ENCODE assay signal across 24 cellular contexts in genomic region chr20:40727960-40728359, GRCh38.
"Had no signal": no experiment of that assay in that cellular context is flagged by ENCODE, and none has a peak within 500 bp of the region (broad histone marks: within the 10 kb centered on the region; RNA-seq: fewer than 3 reads in every experiment).

No MANE protein-coding gene starts in this region.

- H3K4me1 ChIP-seq: heart right ventricle, left ventricle myocardium inferior, pancreas, right atrium auricular region, right lobe of liver, tibial nerve, uterus had no signal

- H2AFZ ChIP-seq: hepatocyte had no signal

- H3K4me2 ChIP-seq: hepatocyte, smooth muscle cell had no signal

- ATAC-seq: heart right ventricle; mucosa of descending colon; naive thymus-derived CD8-positive, alpha-beta T cell; pancreas; psoas muscle; right lobe of liver; stimulated activated memory B cell treated with anti-CD40 and anti-IgM and Interleukin-4, amounts not matched to agents 10 μg/mL and 1 μg/mL and 100 μg/mL, for 72 hours; stimulated activated naive CD8-positive, alpha-beta T cell treated with anti-CD3 and anti-CD28 coated beads, Interleukin-15, amount 100 ng/mL, for 72 hours had no signal

- H3K27me3 ChIP-seq: hepatocyte, pancreas, right atrium auricular region, right lobe of liver, tibial nerve, uterus had no signal

- H3K4me3 ChIP-seq: heart right ventricle, hepatocyte, left ventricle myocardium inferior, lung, mucosa of descending colon, pancreas, psoas muscle, right atrium auricular region, right lobe of liver, smooth muscle cell, tibial nerve, uterus had no signal

- H3K36me3 ChIP-seq: heart right ventricle, left ventricle myocardium inferior, pancreas, right atrium auricular region, right lobe of liver, tibial nerve, uterus had no signal

- H3K9me3 ChIP-seq: mucosa of descending colon, pancreas, psoas muscle, right atrium auricular region, right lobe of liver, uterus had no signal

- H3K79me2 ChIP-seq: hepatocyte had no signal

- H3K27ac ChIP-seq: heart right ventricle, hepatocyte, left ventricle myocardium inferior, pancreas, psoas muscle, right atrium auricular region, right lobe of liver, tibial nerve, uterus had no signal

- DNase-seq: heart right ventricle; kidney; left ventricle myocardium inferior; midbrain; mucosa of descending colon; naive thymus-derived CD8-positive, alpha-beta T cell; nucleus accumbens; pancreas; psoas muscle; right lobe of liver; stimulated activated CD4-positive, alpha-beta T cell treated with anti-CD3 and anti-CD28 coated beads, Interleukin-1b, Interleukin-23, amount 100 ng/mL, for 48 hours; stimulated activated CD4-positive, alpha-beta T cell treated with anti-CD3 and anti-CD28 coated beads, Interleukin-2, amount 100 ng/mL, for 48 hours; stimulated activated CD4-positive, alpha-beta T cell treated with anti-CD3 and anti-CD28 coated beads, Interleukin-4, amount 100 ng/mL, for 4 hours; stimulated activated CD8-positive, alpha-beta memory T cell treated with anti-CD3 and anti-CD28 coated beads, Interleukin-4, amount 100 ng/mL, for 48 hours; stimulated activated naive CD4-positive, alpha-beta T cell treated with Interleukin-2 at 50 U/mL for 16 hours; stimulated activated naive CD8-positive, alpha-beta T cell treated with anti-CD3 and anti-CD28 coated beads, Interleukin-15, amount 100 ng/mL, for 72 hours; substantia nigra; uterus had no signal

- FAIRE-seq: pancreas had no signal
